1 cellular context compared by ENCODE assay signal in the genomic region with DNA sequence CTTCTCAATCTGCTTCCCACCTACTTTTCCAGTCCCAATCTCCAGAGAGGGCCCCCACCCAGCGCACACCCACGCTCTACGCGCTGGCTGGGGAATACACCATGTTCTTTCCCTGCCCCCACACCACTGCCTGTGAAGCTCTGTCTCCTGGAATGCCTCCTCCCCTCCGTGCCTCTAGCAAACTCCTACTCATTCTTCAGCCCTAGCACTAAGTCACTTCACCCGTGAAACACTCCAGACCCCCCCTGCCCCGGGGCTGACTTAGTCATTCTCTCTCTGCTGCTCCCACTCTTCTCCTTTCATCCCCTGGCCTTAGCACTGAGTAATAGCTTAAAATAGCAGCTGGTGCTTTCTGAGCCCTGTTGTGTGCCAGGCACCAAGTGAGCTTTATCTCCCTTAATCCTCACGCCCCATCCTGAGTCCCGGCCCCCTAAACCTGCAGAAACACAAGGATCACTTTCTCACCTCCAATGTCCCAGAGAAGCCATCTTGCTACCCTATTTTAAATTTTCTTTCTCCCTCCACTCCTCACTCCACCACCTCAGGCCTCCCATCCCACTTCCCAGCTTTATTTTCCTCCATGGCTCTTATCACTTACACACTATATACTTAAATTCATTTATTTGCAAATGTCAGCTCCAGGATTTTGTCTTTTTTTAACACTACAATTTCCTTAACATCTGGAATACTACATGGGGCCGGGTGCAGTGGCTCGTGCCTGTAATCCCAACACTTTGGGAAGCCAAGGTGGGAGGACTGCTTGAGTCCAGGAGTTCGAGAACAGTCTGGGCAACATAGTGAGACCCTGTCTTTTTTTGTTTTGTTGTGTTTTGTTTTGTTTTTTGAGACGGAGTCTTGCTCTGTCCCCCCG.
TF ChIP-seq lines count a peak whose summit lies in the region.

No MANE protein-coding gene starts in this region.

TF ChIP-seq in HEK293, 187 proteins besides CTCF, POLR2A, EP300 and RAD21 (continued from another document and continues in another):
- TF ChIP-seq, protein P1, sequence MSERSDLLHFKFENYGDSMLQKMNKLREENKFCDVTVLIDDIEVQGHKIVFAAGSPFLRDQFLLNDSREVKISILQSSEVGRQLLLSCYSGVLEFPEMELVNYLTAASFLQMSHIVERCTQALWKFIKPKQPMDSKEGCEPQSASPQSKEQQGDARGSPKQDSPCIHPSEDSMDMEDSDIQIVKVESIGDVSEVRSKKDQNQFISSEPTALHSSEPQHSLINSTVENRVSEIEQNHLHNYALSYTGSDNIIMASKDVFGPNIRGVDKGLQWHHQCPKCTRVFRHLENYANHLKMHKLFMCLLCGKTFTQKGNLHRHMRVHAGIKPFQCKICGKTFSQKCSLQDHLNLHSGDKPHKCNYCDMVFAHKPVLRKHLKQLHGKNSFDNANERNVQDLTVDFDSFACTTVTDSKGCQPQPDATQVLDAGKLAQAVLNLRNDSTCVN (tag by site-specific recombination; optimal IDR thresholded peaks at IDR 0.05): peak; percentile 26
- peak; percentile 70 for TF ChIP-seq ZNF335 (tag by site-specific recombination; conservative IDR thresholded peaks at IDR 0.05)
- TF ChIP-seq ZNF133 (tag by site-specific recombination; IDR thresholded peaks at IDR 0.05): no peak
- TF ChIP-seq, protein P2, sequence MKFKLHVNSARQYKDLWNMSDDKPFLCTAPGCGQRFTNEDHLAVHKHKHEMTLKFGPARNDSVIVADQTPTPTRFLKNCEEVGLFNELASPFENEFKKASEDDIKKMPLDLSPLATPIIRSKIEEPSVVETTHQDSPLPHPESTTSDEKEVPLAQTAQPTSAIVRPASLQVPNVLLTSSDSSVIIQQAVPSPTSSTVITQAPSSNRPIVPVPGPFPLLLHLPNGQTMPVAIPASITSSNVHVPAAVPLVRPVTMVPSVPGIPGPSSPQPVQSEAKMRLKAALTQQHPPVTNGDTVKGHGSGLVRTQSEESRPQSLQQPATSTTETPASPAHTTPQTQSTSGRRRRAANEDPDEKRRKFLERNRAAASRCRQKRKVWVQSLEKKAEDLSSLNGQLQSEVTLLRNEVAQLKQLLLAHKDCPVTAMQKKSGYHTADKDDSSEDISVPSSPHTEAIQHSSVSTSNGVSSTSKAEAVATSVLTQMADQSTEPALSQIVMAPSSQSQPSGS (tag by site-specific recombination; IDR thresholded peaks at IDR 0.05; ENCODE audit: low read depth): no peak
- peak; percentile 74 for TF ChIP-seq ZNF629 (tag by site-specific recombination; IDR thresholded peaks at IDR 0.05)
- TF ChIP-seq MZF1 (tag by site-specific recombination; IDR thresholded peaks at IDR 0.05; ENCODE audit: borderline replicate concordance): no peak
- peak; percentile 97 for TF ChIP-seq ZBTB20 (tag by site-specific recombination; IDR thresholded peaks at IDR 0.05)
- peak; percentile 89 for TF ChIP-seq ZIC2 (tag by site-specific recombination; IDR thresholded peaks at IDR 0.05)
- TF ChIP-seq RBAK (tag by site-specific recombination; IDR thresholded peaks at IDR 0.05): no peak
- TF ChIP-seq, protein P3, sequence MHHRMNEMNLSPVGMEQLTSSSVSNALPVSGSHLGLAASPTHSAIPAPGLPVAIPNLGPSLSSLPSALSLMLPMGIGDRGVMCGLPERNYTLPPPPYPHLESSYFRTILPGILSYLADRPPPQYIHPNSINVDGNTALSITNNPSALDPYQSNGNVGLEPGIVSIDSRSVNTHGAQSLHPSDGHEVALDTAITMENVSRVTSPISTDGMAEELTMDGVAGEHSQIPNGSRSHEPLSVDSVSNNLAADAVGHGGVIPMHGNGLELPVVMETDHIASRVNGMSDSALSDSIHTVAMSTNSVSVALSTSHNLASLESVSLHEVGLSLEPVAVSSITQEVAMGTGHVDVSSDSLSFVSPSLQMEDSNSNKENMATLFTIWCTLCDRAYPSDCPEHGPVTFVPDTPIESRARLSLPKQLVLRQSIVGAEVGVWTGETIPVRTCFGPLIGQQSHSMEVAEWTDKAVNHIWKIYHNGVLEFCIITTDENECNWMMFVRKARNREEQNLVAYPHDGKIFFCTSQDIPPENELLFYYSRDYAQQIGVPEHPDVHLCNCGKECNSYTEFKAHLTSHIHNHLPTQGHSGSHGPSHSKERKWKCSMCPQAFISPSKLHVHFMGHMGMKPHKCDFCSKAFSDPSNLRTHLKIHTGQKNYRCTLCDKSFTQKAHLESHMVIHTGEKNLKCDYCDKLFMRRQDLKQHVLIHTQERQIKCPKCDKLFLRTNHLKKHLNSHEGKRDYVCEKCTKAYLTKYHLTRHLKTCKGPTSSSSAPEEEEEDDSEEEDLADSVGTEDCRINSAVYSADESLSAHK (tag by site-specific recombination; IDR thresholded peaks at IDR 0.05): no peak; the same call in 1 of the 2 replicates
- TF ChIP-seq ZNF621 (tag by site-specific recombination; IDR thresholded peaks at IDR 0.05): no peak
- TF ChIP-seq SP2 (tag by site-specific recombination; IDR thresholded peaks at IDR 0.05): peak; percentile 36
- peak; percentile 92 for TF ChIP-seq ZFP3 (tag by site-specific recombination; IDR thresholded peaks at IDR 0.05; ENCODE audit: low read depth)
- peak; percentile 45 for TF ChIP-seq ZNF341 (tag by site-specific recombination; IDR thresholded peaks at IDR 0.05; ENCODE audit: low read depth)
- TF ChIP-seq, protein P4, sequence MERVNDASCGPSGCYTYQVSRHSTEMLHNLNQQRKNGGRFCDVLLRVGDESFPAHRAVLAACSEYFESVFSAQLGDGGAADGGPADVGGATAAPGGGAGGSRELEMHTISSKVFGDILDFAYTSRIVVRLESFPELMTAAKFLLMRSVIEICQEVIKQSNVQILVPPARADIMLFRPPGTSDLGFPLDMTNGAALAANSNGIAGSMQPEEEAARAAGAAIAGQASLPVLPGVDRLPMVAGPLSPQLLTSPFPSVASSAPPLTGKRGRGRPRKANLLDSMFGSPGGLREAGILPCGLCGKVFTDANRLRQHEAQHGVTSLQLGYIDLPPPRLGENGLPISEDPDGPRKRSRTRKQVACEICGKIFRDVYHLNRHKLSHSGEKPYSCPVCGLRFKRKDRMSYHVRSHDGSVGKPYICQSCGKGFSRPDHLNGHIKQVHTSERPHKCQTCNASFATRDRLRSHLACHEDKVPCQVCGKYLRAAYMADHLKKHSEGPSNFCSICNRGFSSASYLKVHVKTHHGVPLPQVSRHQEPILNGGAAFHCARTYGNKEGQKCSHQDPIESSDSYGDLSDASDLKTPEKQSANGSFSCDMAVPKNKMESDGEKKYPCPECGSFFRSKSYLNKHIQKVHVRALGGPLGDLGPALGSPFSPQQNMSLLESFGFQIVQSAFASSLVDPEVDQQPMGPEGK (tag by site-specific recombination; IDR thresholded peaks at IDR 0.05): peak; percentile 95
- TF ChIP-seq ZNF2 (tag by site-specific recombination; IDR thresholded peaks at IDR 0.05): peak; percentile 60; the same call in 1 of the 2 replicates
- TF ChIP-seq ZNF843 (tag by site-specific recombination; IDR thresholded peaks at IDR 0.05): 0 out of 2 replicates have a peak, but pooled peaks have one; percentile 24
- TF ChIP-seq, protein P5, sequence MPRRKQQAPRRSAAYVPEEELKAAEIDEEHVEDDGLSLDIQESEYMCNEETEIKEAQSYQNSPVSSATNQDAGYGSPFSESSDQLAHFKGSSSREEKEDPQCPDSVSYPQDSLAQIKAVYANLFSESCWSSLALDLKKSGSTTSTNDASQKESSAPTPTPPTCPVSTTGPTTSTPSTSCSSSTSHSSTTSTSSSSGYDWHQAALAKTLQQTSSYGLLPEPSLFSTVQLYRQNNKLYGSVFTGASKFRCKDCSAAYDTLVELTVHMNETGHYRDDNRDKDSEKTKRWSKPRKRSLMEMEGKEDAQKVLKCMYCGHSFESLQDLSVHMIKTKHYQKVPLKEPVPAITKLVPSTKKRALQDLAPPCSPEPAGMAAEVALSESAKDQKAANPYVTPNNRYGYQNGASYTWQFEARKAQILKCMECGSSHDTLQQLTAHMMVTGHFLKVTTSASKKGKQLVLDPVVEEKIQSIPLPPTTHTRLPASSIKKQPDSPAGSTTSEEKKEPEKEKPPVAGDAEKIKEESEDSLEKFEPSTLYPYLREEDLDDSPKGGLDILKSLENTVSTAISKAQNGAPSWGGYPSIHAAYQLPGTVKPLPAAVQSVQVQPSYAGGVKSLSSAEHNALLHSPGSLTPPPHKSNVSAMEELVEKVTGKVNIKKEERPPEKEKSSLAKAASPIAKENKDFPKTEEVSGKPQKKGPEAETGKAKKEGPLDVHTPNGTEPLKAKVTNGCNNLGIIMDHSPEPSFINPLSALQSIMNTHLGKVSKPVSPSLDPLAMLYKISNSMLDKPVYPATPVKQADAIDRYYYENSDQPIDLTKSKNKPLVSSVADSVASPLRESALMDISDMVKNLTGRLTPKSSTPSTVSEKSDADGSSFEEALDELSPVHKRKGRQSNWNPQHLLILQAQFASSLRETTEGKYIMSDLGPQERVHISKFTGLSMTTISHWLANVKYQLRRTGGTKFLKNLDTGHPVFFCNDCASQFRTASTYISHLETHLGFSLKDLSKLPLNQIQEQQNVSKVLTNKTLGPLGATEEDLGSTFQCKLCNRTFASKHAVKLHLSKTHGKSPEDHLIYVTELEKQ (tag by site-specific recombination; IDR thresholded peaks at IDR 0.05; ENCODE audit: borderline replicate concordance): 0 out of 2 replicates have a peak, but pooled peaks have one; percentile 44
- 0 out of 2 replicates have a peak, but pooled peaks have one; percentile 17 for TF ChIP-seq ZNF121 (tag by site-specific recombination; IDR thresholded peaks at IDR 0.05)
- peak; percentile 79 for TF ChIP-seq ZBTB48 (tag by site-specific recombination; IDR thresholded peaks at IDR 0.05)
- no peak for TF ChIP-seq ZNF350 (tag by site-specific recombination; IDR thresholded peaks at IDR 0.05)
- TF ChIP-seq, protein P6, sequence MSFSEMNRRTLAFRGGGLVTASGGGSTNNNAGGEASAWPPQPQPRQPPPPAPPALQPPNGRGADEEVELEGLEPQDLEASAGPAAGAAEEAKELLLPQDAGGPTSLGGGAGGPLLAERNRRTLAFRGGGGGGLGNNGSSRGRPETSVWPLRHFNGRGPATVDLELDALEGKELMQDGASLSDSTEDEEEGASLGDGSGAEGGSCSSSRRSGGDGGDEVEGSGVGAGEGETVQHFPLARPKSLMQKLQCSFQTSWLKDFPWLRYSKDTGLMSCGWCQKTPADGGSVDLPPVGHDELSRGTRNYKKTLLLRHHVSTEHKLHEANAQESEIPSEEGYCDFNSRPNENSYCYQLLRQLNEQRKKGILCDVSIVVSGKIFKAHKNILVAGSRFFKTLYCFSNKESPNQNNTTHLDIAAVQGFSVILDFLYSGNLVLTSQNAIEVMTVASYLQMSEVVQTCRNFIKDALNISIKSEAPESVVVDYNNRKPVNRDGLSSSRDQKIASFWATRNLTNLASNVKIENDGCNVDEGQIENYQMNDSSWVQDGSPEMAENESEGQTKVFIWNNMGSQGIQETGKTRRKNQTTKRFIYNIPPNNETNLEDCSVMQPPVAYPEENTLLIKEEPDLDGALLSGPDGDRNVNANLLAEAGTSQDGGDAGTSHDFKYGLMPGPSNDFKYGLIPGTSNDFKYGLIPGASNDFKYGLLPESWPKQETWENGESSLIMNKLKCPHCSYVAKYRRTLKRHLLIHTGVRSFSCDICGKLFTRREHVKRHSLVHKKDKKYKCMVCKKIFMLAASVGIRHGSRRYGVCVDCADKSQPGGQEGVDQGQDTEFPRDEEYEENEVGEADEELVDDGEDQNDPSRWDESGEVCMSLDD (tag by site-specific recombination; IDR thresholded peaks at IDR 0.05): peak; percentile 63; the same call in 1 of the 2 replicates
- TF ChIP-seq ZNF366 (tag by site-specific recombination; conservative IDR thresholded peaks at IDR 0.05): 0 out of 2 replicates have a peak, but pooled peaks have one; percentile 41
- peak; percentile 80 for TF ChIP-seq KLF16 (tag by site-specific recombination; IDR thresholded peaks at IDR 0.05)
- TF ChIP-seq, protein P7, sequence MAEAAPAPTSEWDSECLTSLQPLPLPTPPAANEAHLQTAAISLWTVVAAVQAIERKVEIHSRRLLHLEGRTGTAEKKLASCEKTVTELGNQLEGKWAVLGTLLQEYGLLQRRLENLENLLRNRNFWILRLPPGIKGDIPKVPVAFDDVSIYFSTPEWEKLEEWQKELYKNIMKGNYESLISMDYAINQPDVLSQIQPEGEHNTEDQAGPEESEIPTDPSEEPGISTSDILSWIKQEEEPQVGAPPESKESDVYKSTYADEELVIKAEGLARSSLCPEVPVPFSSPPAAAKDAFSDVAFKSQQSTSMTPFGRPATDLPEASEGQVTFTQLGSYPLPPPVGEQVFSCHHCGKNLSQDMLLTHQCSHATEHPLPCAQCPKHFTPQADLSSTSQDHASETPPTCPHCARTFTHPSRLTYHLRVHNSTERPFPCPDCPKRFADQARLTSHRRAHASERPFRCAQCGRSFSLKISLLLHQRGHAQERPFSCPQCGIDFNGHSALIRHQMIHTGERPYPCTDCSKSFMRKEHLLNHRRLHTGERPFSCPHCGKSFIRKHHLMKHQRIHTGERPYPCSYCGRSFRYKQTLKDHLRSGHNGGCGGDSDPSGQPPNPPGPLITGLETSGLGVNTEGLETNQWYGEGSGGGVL (tag by site-specific recombination; IDR thresholded peaks at IDR 0.05): peak; percentile 100
- TF ChIP-seq ZBTB8A (tag by site-specific recombination; IDR thresholded peaks at IDR 0.05): peak; percentile 48; the same call in 1 of the 2 replicates
- no peak for TF ChIP-seq REPIN1 (tag by site-specific recombination; IDR thresholded peaks at IDR 0.05; ENCODE audit: low read depth)
- peak; percentile 34; the same call in 1 of the 2 replicates for TF ChIP-seq SCRT2 (tag by site-specific recombination; IDR thresholded peaks at IDR 0.05)
- peak; percentile 79 for TF ChIP-seq ZBTB17 (tag by site-specific recombination; IDR thresholded peaks at IDR 0.05)
- no peak for TF ChIP-seq ZNF114 (tag by site-specific recombination; IDR thresholded peaks at IDR 0.05)
- no peak for TF ChIP-seq ZNF16 (tag by site-specific recombination; IDR thresholded peaks at IDR 0.05; ENCODE audit: low read depth)
- peak; percentile 99 for TF ChIP-seq ZFHX2 (tag by site-specific recombination; conservative IDR thresholded peaks at IDR 0.05)
- peak; percentile 63 for TF ChIP-seq PRDM1 (tag by site-specific recombination; IDR thresholded peaks at IDR 0.05)
- TF ChIP-seq ZNF184 (tag by site-specific recombination; IDR thresholded peaks at IDR 0.05): no peak
- TF ChIP-seq, protein P8, sequence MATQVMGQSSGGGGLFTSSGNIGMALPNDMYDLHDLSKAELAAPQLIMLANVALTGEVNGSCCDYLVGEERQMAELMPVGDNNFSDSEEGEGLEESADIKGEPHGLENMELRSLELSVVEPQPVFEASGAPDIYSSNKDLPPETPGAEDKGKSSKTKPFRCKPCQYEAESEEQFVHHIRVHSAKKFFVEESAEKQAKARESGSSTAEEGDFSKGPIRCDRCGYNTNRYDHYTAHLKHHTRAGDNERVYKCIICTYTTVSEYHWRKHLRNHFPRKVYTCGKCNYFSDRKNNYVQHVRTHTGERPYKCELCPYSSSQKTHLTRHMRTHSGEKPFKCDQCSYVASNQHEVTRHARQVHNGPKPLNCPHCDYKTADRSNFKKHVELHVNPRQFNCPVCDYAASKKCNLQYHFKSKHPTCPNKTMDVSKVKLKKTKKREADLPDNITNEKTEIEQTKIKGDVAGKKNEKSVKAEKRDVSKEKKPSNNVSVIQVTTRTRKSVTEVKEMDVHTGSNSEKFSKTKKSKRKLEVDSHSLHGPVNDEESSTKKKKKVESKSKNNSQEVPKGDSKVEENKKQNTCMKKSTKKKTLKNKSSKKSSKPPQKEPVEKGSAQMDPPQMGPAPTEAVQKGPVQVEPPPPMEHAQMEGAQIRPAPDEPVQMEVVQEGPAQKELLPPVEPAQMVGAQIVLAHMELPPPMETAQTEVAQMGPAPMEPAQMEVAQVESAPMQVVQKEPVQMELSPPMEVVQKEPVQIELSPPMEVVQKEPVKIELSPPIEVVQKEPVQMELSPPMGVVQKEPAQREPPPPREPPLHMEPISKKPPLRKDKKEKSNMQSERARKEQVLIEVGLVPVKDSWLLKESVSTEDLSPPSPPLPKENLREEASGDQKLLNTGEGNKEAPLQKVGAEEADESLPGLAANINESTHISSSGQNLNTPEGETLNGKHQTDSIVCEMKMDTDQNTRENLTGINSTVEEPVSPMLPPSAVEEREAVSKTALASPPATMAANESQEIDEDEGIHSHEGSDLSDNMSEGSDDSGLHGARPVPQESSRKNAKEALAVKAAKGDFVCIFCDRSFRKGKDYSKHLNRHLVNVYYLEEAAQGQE (tag by site-specific recombination; IDR thresholded peaks at IDR 0.05): no peak
- TF ChIP-seq ZNF558 (tag by site-specific recombination; IDR thresholded peaks at IDR 0.05): peak; percentile 63; the same call in 1 of the 2 replicates
